Comparison of ENCODE assay signal across 11 cellular contexts in genomic region chr20:8756410-8756809, GRCh38.
DNase-seq lines count a peak whose midpoint lies in the region; ATAC-seq and TF ChIP-seq lines count a peak whose summit lies in the region.
"Had no signal": no experiment of that assay in that cellular context is flagged by ENCODE, and none has a peak within 500 bp of the region (broad histone marks: within the 10 kb centered on the region; RNA-seq: fewer than 3 reads in every experiment).

No MANE protein-coding gene starts in this region.

- H3K27ac Mint-ChIP-seq in osteocyte (ENCODE audit: unreplicated experiment), result no peak overlapping the region

- peaks cover 12% of the 10 kb centered on the region for H3K36me3 Mint-ChIP-seq in osteocyte (ENCODE audit: unreplicated experiment)

- TF ChIP-seq CTCF in osteocyte (IDR thresholded peaks at IDR 0.05), result no peak

- peaks cover 6% of the 10 kb centered on the region for H3K4me1 Mint-ChIP-seq in osteocyte (ENCODE audit: unreplicated experiment)

- H3K4me3 Mint-ChIP-seq in osteocyte (ENCODE audit: unreplicated experiment), result no peak overlapping the region

- ATAC-seq in HG02840 (IDR thresholded peaks at IDR 0.05; ENCODE audit: low FRiP score, unreplicated experiment), result no peak

- no peaks in the 10 kb centered on the region for H3K9me3 Mint-ChIP-seq in osteocyte (ENCODE audit: unreplicated experiment)

- DNase-seq in NCI-H748 (lab: John Stamatoyannopoulos, UW; ENCODE audit: unreplicated experiment), result peak; percentile 40
- DNase-seq in NCI-H748 treated with DMSO at 0.1 percent for 48 hours (lab: John Stamatoyannopoulos, UW), result no peak
- DNase-seq in RPMI7951 (ENCODE audit: low read depth), result peak; percentile 98
- peak; percentile 76 for DNase-seq in fibroblast of gingiva (ENCODE audit: low read depth)
- DNase-seq in skeletal muscle cell (ENCODE audit: low read depth), result peak; percentile 88
- no peak for DNase-seq in osteocyte (ENCODE audit: extremely low spot score, unreplicated experiment)
- no peak for DNase-seq in germinal center (ENCODE audit: low spot score)
- DNase-seq: central memory CD4-positive, alpha-beta T cell; lower lobe of right lung had no signal

- no peak overlapping the region for H3K4me3 ChIP-seq in skeletal muscle cell (ENCODE audit: low read depth, low read length)
- H3K4me3 ChIP-seq: lower lobe of right lung, vagina had no signal

- H3K27me3 Mint-ChIP-seq in osteocyte (ENCODE audit: unreplicated experiment), result no peaks in the 10 kb centered on the region

Comparison
In these comparisons a context has a peak if more than half of its experiments do, and no peak if none do; other contexts are left out.
1. DNase-seq: peak in NCI-H748 (single experiment), RPMI7951 (single experiment), fibroblast of gingiva (single experiment) and skeletal muscle cell (single experiment); none in NCI-H748 treated with DMSO at 0.1 percent for 48 hours (single experiment), osteocyte (single experiment) and germinal center (single experiment).